Comparison of ENCODE assay signal across 19 cellular contexts in the genomic region with DNA sequence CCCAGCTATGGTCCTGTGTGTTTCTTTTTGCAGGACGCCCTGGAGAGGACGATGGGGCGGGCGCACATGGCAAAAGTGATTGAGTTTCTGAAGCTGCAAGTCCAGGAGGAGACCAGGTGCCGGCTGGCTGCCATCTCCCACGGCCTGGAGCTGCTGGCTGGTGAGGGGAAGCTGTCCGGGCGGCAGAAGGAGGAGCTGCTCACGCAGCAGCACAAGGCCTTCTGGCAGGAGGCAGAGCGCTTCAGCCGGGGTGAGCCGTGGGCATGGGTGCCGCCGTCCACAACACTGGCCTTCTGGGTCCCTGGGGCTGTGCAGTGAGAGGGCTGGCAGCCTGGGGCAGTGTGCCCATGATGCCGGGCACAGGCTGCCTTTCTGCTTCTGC. TPM values are rescaled to one million over a fixed set of nuclear protein-coding genes. Genes with fewer than 3 reads are reported as not detected.
DNase-seq lines count a peak whose midpoint lies in the region; ATAC-seq and TF ChIP-seq lines count a peak whose summit lies in the region.
"Had no signal": no experiment of that assay in that cellular context is flagged by ENCODE, and none has a peak within 500 bp of the region (broad histone marks: within the 10 kb centered on the region; RNA-seq: fewer than 3 reads in every experiment).

No MANE protein-coding gene starts in this region.

- no peak overlapping the region for H4K5ac ChIP-seq in H9 (ENCODE audit: insufficient read length, low read depth, low read length)

- no peak overlapping the region for H4K8ac ChIP-seq in H9 (replicated peaks; ENCODE audit: insufficient read length, low read depth, low read length)

- H3K23me2 ChIP-seq in H9 (ENCODE audit: insufficient read length, low read depth, low read length, poor library complexity, severe bottlenecking) = no peaks in the 10 kb centered on the region

- no peaks in the 10 kb centered on the region for H3K9me3 ChIP-seq in H9 (ENCODE audit: control insufficient read depth, low read depth, low read length)
- peaks cover 7% of the 10 kb centered on the region for H3K9me3 ChIP-seq in WERI-Rb-1 (ENCODE audit: severe bottlenecking)
- no peaks in the 10 kb centered on the region for H3K9me3 ChIP-seq in neural progenitor cell (ENCODE audit: low read depth)
- H3K9me3 ChIP-seq: left lung had no signal

- no peak for ATAC-seq in foreskin keratinocyte
- ATAC-seq in HG02852 (IDR thresholded peaks at IDR 0.05; ENCODE audit: unreplicated experiment) = no peak
- ATAC-seq in HG02840 (IDR thresholded peaks at IDR 0.05; ENCODE audit: low FRiP score, unreplicated experiment) = no peak
- ATAC-seq: activated CD4-positive, CD25-positive, alpha-beta regulatory T cell treated with anti-CD3 and anti-CD28 coated beads, Interleukin-2, amount 50 U/mL, for 24 hours; left lung had no signal

- no peak overlapping the region for H2BK15ac ChIP-seq in H9 (ENCODE audit: low read depth, low read length)

- peak overlapping the region; percentile 41 to 61; a peak in 3 of 5 replicates for H3K4me3 Mint-ChIP-seq in H9
- no peak overlapping the region for H3K4me3 Mint-ChIP-seq in neural progenitor cell
- H3K4me3 Mint-ChIP-seq: activated naive CD8-positive, alpha-beta T cell treated with anti-CD3 and anti-CD28 coated beads for 36 hours had no signal

- H3K9ac ChIP-seq in H9 (ENCODE audit: extremely low read depth, insufficient read length, low read length) (no peak overlapping the region), neural progenitor cell (no peak overlapping the region)

- H3K79me2 ChIP-seq in H9 (ENCODE audit: insufficient read depth, low read length) = no peaks in the 10 kb centered on the region
- no peaks in the 10 kb centered on the region for H3K79me2 ChIP-seq in neural progenitor cell (ENCODE audit: low read depth)

- H2BK120ac ChIP-seq in H9 (ENCODE audit: low read depth, low read length, poor library complexity, severe bottlenecking) = no peak overlapping the region

- peaks cover 10% of the 10 kb centered on the region; the same call in 1 of the 2 replicates for H3K4me1 ChIP-seq in H9 (ENCODE audit: insufficient read depth, low read length)
- H3K4me1 ChIP-seq in foreskin keratinocyte = peaks cover 20% of the 10 kb centered on the region
- peaks cover 5% of the 10 kb centered on the region for H3K4me1 ChIP-seq in neural progenitor cell
- H3K4me1 ChIP-seq: left lung had no signal

- H3K9me3 Mint-ChIP-seq in H9 (no peaks in the 10 kb centered on the region), neural progenitor cell (no peaks in the 10 kb centered on the region)
- H3K9me3 Mint-ChIP-seq: activated naive CD8-positive, alpha-beta T cell treated with anti-CD3 and anti-CD28 coated beads for 36 hours had no signal

- DNase-seq in H9 = peak; percentile 46
- DNase-seq in WERI-Rb-1 = no peak
- DNase-seq in foreskin keratinocyte = no peak
- DNase-seq in neural progenitor cell (ENCODE audit: low spot score) = no peak
- no peak for DNase-seq in cerebellar cortex (ENCODE audit: low spot score)
- DNase-seq in NCI-H510A (lab: John Stamatoyannopoulos, UW) = no peak
- DNase-seq: activated naive CD8-positive, alpha-beta T cell treated with anti-CD3 and anti-CD28 coated beads for 36 hours; DND-41; effector CD8-positive, alpha-beta T cell; Karpas-422; NCI-H1092 treated with DMSO at 0.1 percent for 48 hours; NCI-H2107; NCI-H748 treated with DMSO at 0.1 percent for 48 hours; stimulated activated CD4-positive, alpha-beta T cell treated with anti-CD3 and anti-CD28 coated beads, Interleukin-12 subunit alpha, Interleukin-12 subunit beta, amount 100 ng/mL, for 4 hours had no signal

- no peak overlapping the region for H2BK5ac ChIP-seq in H9 (ENCODE audit: insufficient read length, low read length)

- H3K27me3 Mint-ChIP-seq in H9 (ENCODE audit: low read depth) (no peaks in the 10 kb centered on the region; the same call in none of the 2 replicates), neural progenitor cell (ENCODE audit: insufficient read depth, low read depth) (peaks cover 2% of the 10 kb centered on the region)
- H3K27me3 Mint-ChIP-seq: activated naive CD8-positive, alpha-beta T cell treated with anti-CD3 and anti-CD28 coated beads for 36 hours had no signal

- peaks cover 36 to 56% (median 50%) of the 10 kb centered on the region in 3 experiments; a peak in 6 of 7 replicates for H3K36me3 Mint-ChIP-seq in H9 (ENCODE audit: insufficient read depth in 1 of 3, low read depth in 3 of 3)
- peaks cover 16% of the 10 kb centered on the region for H3K36me3 Mint-ChIP-seq in neural progenitor cell
- H3K36me3 Mint-ChIP-seq: activated naive CD8-positive, alpha-beta T cell treated with anti-CD3 and anti-CD28 coated beads for 36 hours had no signal

- H3K27me3 ChIP-seq in H9 (ENCODE audit: insufficient read depth, low read length) (no peaks in the 10 kb centered on the region), WERI-Rb-1 (ENCODE audit: insufficient read depth, low read depth, severe bottlenecking) (no peaks in the 10 kb centered on the region), foreskin keratinocyte (no peaks in the 10 kb centered on the region), neural progenitor cell (no peaks in the 10 kb centered on the region)
- H3K27me3 ChIP-seq: left lung had no signal

- peak overlapping the region; percentile 11 for H3K4me3 ChIP-seq in WERI-Rb-1 (ENCODE audit: low read depth, low read length)
- H3K4me3 ChIP-seq in neural progenitor cell = no peak overlapping the region
- H3K4me3 ChIP-seq: left lung, SK-N-MC had no signal

- no peak overlapping the region for H4K91ac ChIP-seq in H9 (ENCODE audit: insufficient read length, low read depth, low read length)

- H3K27ac ChIP-seq in H9 (ENCODE audit: insufficient read length, low read depth, low read length) (no peak overlapping the region), WERI-Rb-1 (peak overlapping the region; percentile 92), foreskin keratinocyte (peak overlapping the region; percentile 67), neural progenitor cell (no peak overlapping the region)
- H3K27ac ChIP-seq: left lung, SK-N-MC had no signal

- no peak overlapping the region for H3T11ph ChIP-seq in H9 (ENCODE audit: low read length)

- H3K27ac Mint-ChIP-seq in H9 (peak overlapping the region; percentile 55 to 97 (median 81)), neural progenitor cell (peak overlapping the region; percentile 14)
- H3K27ac Mint-ChIP-seq: activated naive CD8-positive, alpha-beta T cell treated with anti-CD3 and anti-CD28 coated beads for 36 hours had no signal

- no peak overlapping the region for H3K14ac ChIP-seq in H9 (ENCODE audit: insufficient read depth, low read length)

- H3K18ac ChIP-seq in H9 (ENCODE audit: insufficient read length, low read depth, low read length) = no peak overlapping the region

- no peak overlapping the region for H3K23ac ChIP-seq in H9 (ENCODE audit: insufficient read length, low read depth, low read length)

- H4K20me1 ChIP-seq in H9 (ENCODE audit: control insufficient read depth, insufficient read depth, insufficient read length) (no peaks in the 10 kb centered on the region), neural progenitor cell (ENCODE audit: low read depth) (no peaks in the 10 kb centered on the region)

- no peak overlapping the region for H3K4me2 ChIP-seq in H9 (ENCODE audit: insufficient read depth, insufficient read length, low read length)
- peak overlapping the region; percentile 21 for H3K4me2 ChIP-seq in neural progenitor cell

- H3K4me1 Mint-ChIP-seq in H9 (peaks cover 22 to 26% of the 10 kb centered on the region in 2 experiments), neural progenitor cell (peaks cover 20% of the 10 kb centered on the region)
- H3K4me1 Mint-ChIP-seq: activated naive CD8-positive, alpha-beta T cell treated with anti-CD3 and anti-CD28 coated beads for 36 hours had no signal

- peaks cover 71% of the 10 kb centered on the region for H3K36me3 ChIP-seq in WERI-Rb-1
- no peaks in the 10 kb centered on the region for H3K36me3 ChIP-seq in neural progenitor cell

- no peak overlapping the region for H2BK12ac ChIP-seq in H9 (ENCODE audit: insufficient read length, low read depth, low read length)

- H3K79me1 ChIP-seq in H9 (ENCODE audit: insufficient read depth, low read depth, low read length, poor library complexity, severe bottlenecking) = no peaks in the 10 kb centered on the region

- WGBS in H9 (ENCODE audit: extremely low coverage, insufficient read length, low lambda C conversion rate) = no CpG with 5 or more reads among the region's 15 CpGs

- TF ChIP-seq CTCF in H9 (conservative IDR thresholded peaks at IDR 0.05) (no peak), WERI-Rb-1 (IDR thresholded peaks at IDR 0.05; ENCODE audit: low read depth, low read length) (no peak), foreskin keratinocyte (conservative IDR thresholded peaks at IDR 0.05) (no peak), neural progenitor cell (IDR thresholded peaks at IDR 0.05) (no peak)

- no peak overlapping the region for H2AFZ ChIP-seq in H9 (ENCODE audit: low read length)
- H2AFZ ChIP-seq in neural progenitor cell (replicated peaks) = no peak overlapping the region

- H3F3A ChIP-seq in neural progenitor cell (ENCODE audit: low read depth) = no peaks in the 10 kb centered on the region

- no peak overlapping the region for H3K4ac ChIP-seq in H9 (ENCODE audit: low read depth, low read length)

- H3K56ac ChIP-seq in H9 (ENCODE audit: insufficient read length, low read depth, low read length) = no peak overlapping the region

- H2BK20ac ChIP-seq in H9 (ENCODE audit: low read depth, low read length, poor library complexity, severe bottlenecking) = no peak overlapping the region

- H2AK5ac ChIP-seq in H9 (ENCODE audit: insufficient read length, low read length) = no peak overlapping the region

RNA-seq across cellular contexts. Expression of a gene that starts 41.8 kb away (rescaled TPM):
- 9.7 and 10.1 TPM in 2 replicates for total RNA-seq in H9 (2021)
- 26.3 and 33.4 TPM in 2 replicates for total RNA-seq in foreskin keratinocyte
- polyA plus RNA-seq in foreskin keratinocyte = 5.5 and 6.0 TPM in 2 replicates
- 3.6 and 10.8 TPM in 2 replicates for total RNA-seq in neural progenitor cell (ENCODE audit: low replicate concordance)

RNA-seq across cellular contexts. Expression of a gene that starts 44.4 kb away (rescaled TPM):
- total RNA-seq in H9 (2021) (7.1 and 7.8 TPM in 2 replicates), foreskin keratinocyte (7.5 TPM in 2 replicates), neural progenitor cell (ENCODE audit: low replicate concordance) (6.1 and 8.0 TPM in 2 replicates)
- 2.7 and 3.1 TPM in 2 replicates for polyA plus RNA-seq in foreskin keratinocyte

Comparison
In these comparisons a context has a peak if more than half of its experiments do, and no peak if none do; other contexts are left out.
1. H3K27ac ChIP-seq: peak in WERI-Rb-1 (single experiment) and foreskin keratinocyte (single experiment); none in H9 (single experiment) and neural progenitor cell (single experiment).